In the genomic region with DNA sequence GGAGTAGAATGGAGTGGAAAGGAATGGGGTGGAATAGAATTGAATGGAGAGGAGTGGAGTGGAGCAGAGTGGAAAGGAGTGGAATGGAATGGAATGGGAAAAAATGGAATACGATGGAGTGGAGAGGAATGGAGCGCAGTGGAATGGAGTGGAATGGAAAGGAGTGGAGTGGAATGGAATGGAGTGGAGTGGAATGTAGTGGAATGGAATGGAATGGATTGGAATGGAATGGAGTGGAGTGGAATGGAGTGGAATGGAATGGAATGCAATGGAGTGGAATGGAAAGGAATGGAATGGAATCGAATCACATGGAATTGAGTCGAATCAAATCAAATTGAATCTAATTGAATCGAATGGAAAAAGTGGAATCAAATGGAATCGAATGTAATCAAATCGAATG, we compare ENCODE assay signal across 3 cellular contexts.
"Had no signal": no experiment of that assay in that cellular context is flagged by ENCODE, and none has a peak within 500 bp of the region (broad histone marks: within the 10 kb centered on the region; RNA-seq: fewer than 3 reads in every experiment).

No MANE protein-coding gene starts in this region.

- H3K4me3 ChIP-seq: GM12878 had no signal

- ATAC-seq: GM12878 had no signal

- DNase-seq: GDM1, GF-D8 had no signal
